8 cellular contexts compared by ENCODE assay signal in genomic region chr13:31236211-31236786, GRCh38. TPM values are rescaled to one million over a fixed set of nuclear protein-coding genes. Genes with fewer than 3 reads are reported as not detected.
DNase-seq lines count a peak whose midpoint lies in the region; ATAC-seq, FAIRE-seq and TF ChIP-seq lines count a peak whose summit lies in the region.

No MANE protein-coding gene starts in this region.

- DNase-seq in NCI-H510A (lab: John Stamatoyannopoulos, UW) (peak; percentile 4), right lobe of liver (no peak)
- DNase-seq in central memory CD4-positive, alpha-beta T cell, result peak; percentile 14
- DNase-seq in effector CD8-positive, alpha-beta T cell (lab: John Stamatoyannopoulos, UW), result no peak
- DNase-seq in stimulated activated CD4-positive, alpha-beta T cell treated with anti-CD3 and anti-CD28 coated beads, Interleukin-2, amount 100 ng/mL, for 24 hours, result no peak

- TF ChIP-seq CTCF in GM12873 (IDR thresholded peaks at IDR 0.05; ENCODE audit: insufficient read depth, low read depth, low read length, missing control alignments) (peak; percentile 54), right lobe of liver (IDR thresholded peaks at IDR 0.05) (peak; percentile 62 to 73 (median 68))

- H3K4me1 ChIP-seq in right lobe of liver, result no peaks in the 10 kb centered on the region

- intact Hi-C loops in right lobe of liver (cut with DNase I), result loop anchor here (10.0 kb wide), 2 partner anchors 179 to 189 kb away; no protein-coding TSS in a partner anchor

- ATAC-seq in right lobe of liver (peak; percentile 58 to 65 (median 60)), HG02970 (IDR thresholded peaks at IDR 0.05; ENCODE audit: low FRiP score, unreplicated experiment) (no peak)

- no peaks in the 10 kb centered on the region for H3K9me3 ChIP-seq in right lobe of liver

- WGBS in right lobe of liver (ENCODE audit: insufficient coverage, low coverage, low lambda C conversion rate, missing lambda C conversion rate), result 36% methylated on average over 3 of the region's 3 CpGs

- no peaks in the 10 kb centered on the region for H3K27me3 ChIP-seq in right lobe of liver

- FAIRE-seq in A204.1 (lab: Jason Lieb, UNC), result peak; percentile 65

- TF ChIP-seq POLR2A in right lobe of liver (IDR thresholded peaks at IDR 0.05), result no peak

- no peak overlapping the region for H3K4me3 ChIP-seq in right lobe of liver

- H3K27ac ChIP-seq in right lobe of liver, result no peak overlapping the region

- no peaks in the 10 kb centered on the region for H3K36me3 ChIP-seq in right lobe of liver

RNA-seq across cellular contexts. Expression of gene B3GLCT, which starts 36.5 kb away (rescaled TPM):
- 1 to 10 TPM; 2.7 to 3.6 (median 3.0) TPM for total RNA-seq in right lobe of liver

Comparison
In these comparisons a context has a peak if more than half of its experiments do, and no peak if none do; other contexts are left out.
1. DNase-seq: peak in NCI-H510A (single experiment) and central memory CD4-positive, alpha-beta T cell (single experiment); none in right lobe of liver (0 of 3), effector CD8-positive, alpha-beta T cell (single experiment) and stimulated activated CD4-positive, alpha-beta T cell treated with anti-CD3 and anti-CD28 coated beads, Interleukin-2, amount 100 ng/mL, for 24 hours (0 of 2).